In the genomic region with DNA sequence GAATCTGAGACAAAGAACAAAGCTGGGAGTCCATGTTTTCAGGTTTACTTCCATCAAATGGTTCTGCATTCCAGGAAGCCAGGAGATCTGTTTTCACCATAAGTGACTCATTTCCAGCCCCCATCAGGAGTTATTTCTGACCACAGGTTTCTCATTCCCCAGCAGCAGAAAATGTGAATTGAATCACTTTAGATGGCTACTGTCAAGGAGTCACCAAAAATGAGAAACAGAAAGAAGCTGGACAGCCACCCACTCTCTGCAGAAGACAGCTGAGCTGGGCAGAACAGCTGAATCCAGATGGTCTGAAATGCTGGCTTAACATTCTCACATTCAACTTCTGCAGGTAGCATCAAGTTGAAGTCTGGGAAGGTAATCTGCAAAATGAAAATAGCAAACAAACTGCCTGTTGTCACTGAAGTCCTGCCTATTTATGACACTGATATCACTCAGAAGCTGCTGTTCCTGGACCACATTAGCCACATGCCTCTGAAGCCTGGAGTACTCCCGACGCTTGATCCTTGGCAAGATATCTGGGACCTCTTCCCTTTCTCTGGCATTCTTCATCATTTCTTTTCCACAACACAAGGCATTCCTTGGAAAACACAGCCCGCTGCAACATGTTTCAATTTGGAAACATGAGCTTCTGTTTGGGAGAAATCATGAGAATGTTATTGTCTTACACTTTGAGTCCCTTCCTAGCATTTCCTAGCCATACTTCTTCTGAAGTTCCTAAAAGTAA, we compare ENCODE assay signal across 13 cellular contexts. TPM values are rescaled to one million over a fixed set of nuclear protein-coding genes. Genes with fewer than 3 reads are reported as not detected.
DNase-seq lines count a peak whose midpoint lies in the region; ATAC-seq and TF ChIP-seq lines count a peak whose summit lies in the region.
"Had no signal": no experiment of that assay in that cellular context is flagged by ENCODE, and none has a peak within 500 bp of the region (broad histone marks: within the 10 kb centered on the region; RNA-seq: fewer than 3 reads in every experiment).

No MANE protein-coding gene starts in this region.

- TF ChIP-seq CTCF in SK-N-SH (IDR thresholded peaks at IDR 0.05) (no peak), fibroblast of lung (conservative IDR thresholded peaks at IDR 0.05 in 1 of 2, IDR thresholded peaks at IDR 0.05 in 1 of 2; ENCODE audit: low read depth in 1 of 2, low read length in 2 of 2) (no peak), osteocyte (IDR thresholded peaks at IDR 0.05) (no peak), Caco-2 (IDR thresholded peaks at IDR 0.05; ENCODE audit: insufficient read depth in 1 of 2, low read depth in 1 of 2, low read length in 1 of 2, severe bottlenecking in 1 of 2, unreplicated experiment in 1 of 2) (no peak)

- peaks cover 27% of the 10 kb centered on the region for H3K4me1 Mint-ChIP-seq in osteocyte (ENCODE audit: unreplicated experiment)
- no peaks in the 10 kb centered on the region for H3K4me1 Mint-ChIP-seq in Caco-2 (ENCODE audit: low read depth, unreplicated experiment)
- peaks cover 2% of the 10 kb centered on the region for H3K4me1 Mint-ChIP-seq in activated naive CD8-positive, alpha-beta T cell treated with anti-CD3 and anti-CD28 coated beads for 36 hours

- H3K27ac ChIP-seq in SK-N-SH (ENCODE audit: low read depth in 2 of 2, low read length in 1 of 2) (peak overlapping the region; percentile 22 to 38; a peak in 3 of 4 replicates), fibroblast of lung (ENCODE audit: insufficient read depth, low read length) (peak overlapping the region; percentile 32)

- intact Hi-C loops in Caco-2 (cut with micrococcal nuclease; ENCODE audit: unreplicated experiment) = no loop called here

- H4K20me1 ChIP-seq in SK-N-SH (ENCODE audit: insufficient read depth) = no peaks in the 10 kb centered on the region
- no peaks in the 10 kb centered on the region for H4K20me1 ChIP-seq in fibroblast of lung (ENCODE audit: control insufficient read depth, extremely low read depth, insufficient read depth, low read length)

- WGBS in SK-N-SH (ENCODE audit: low lambda C conversion rate) = 56% methylated on average over 3 of the region's 3 CpGs

- no peaks in the 10 kb centered on the region for H3K27me3 ChIP-seq in SK-N-SH (ENCODE audit: insufficient read depth)
- H3K27me3 ChIP-seq in fibroblast of lung (ENCODE audit: control insufficient read depth, insufficient read depth, low read length) = no peaks in the 10 kb centered on the region
- no peaks in the 10 kb centered on the region for H3K27me3 ChIP-seq in Caco-2 (replicated peaks; ENCODE audit: control insufficient read depth, insufficient read depth, low read length)

- no peak for ATAC-seq in GM18519 (IDR thresholded peaks at IDR 0.05; ENCODE audit: low FRiP score, unreplicated experiment)
- ATAC-seq: stimulated activated memory B cell treated with anti-CD40 and anti-IgM and Interleukin-4, amounts not matched to agents 10 μg/mL and 1 μg/mL and 100 μg/mL, for 72 hours had no signal

- H3K27ac Mint-ChIP-seq in osteocyte (ENCODE audit: unreplicated experiment) (no peak overlapping the region), Caco-2 (ENCODE audit: unreplicated experiment) (no peak overlapping the region)
- no peak overlapping the region for H3K27ac Mint-ChIP-seq in activated naive CD8-positive, alpha-beta T cell treated with anti-CD3 and anti-CD28 coated beads for 36 hours
- H3K27ac Mint-ChIP-seq: stimulated activated memory B cell treated with anti-CD40 and anti-IgM and Interleukin-4, amounts not matched to agents 10 μg/mL and 1 μg/mL and 100 μg/mL, for 72 hours had no signal

- no peaks in the 10 kb centered on the region for H3K36me3 Mint-ChIP-seq in osteocyte (ENCODE audit: unreplicated experiment)
- no peaks in the 10 kb centered on the region for H3K36me3 Mint-ChIP-seq in Caco-2 (ENCODE audit: insufficient read depth, unreplicated experiment)
- H3K36me3 Mint-ChIP-seq in activated naive CD8-positive, alpha-beta T cell treated with anti-CD3 and anti-CD28 coated beads for 36 hours = no peaks in the 10 kb centered on the region
- H3K36me3 Mint-ChIP-seq: stimulated activated memory B cell treated with anti-CD40 and anti-IgM and Interleukin-4, amounts not matched to agents 10 μg/mL and 1 μg/mL and 100 μg/mL, for 72 hours had no signal

- no peak for TF ChIP-seq RAD21 in SK-N-SH (IDR thresholded peaks at IDR 0.05; ENCODE audit: low read length)

- H3K9me3 Mint-ChIP-seq in osteocyte (ENCODE audit: unreplicated experiment) = no peaks in the 10 kb centered on the region
- H3K9me3 Mint-ChIP-seq in Caco-2 (ENCODE audit: unreplicated experiment) = no peaks in the 10 kb centered on the region
- no peaks in the 10 kb centered on the region for H3K9me3 Mint-ChIP-seq in activated naive CD8-positive, alpha-beta T cell treated with anti-CD3 and anti-CD28 coated beads for 36 hours
- H3K9me3 Mint-ChIP-seq: stimulated activated memory B cell treated with anti-CD40 and anti-IgM and Interleukin-4, amounts not matched to agents 10 μg/mL and 1 μg/mL and 100 μg/mL, for 72 hours had no signal

- H3F3A ChIP-seq in SK-N-SH (replicated peaks; ENCODE audit: insufficient read depth) = peaks cover 12% of the 10 kb centered on the region

- H2AFZ ChIP-seq in SK-N-SH (ENCODE audit: low read depth) (no peak overlapping the region), fibroblast of lung (ENCODE audit: low read length) (no peak overlapping the region)

- no peak overlapping the region for H3K4me3 ChIP-seq in SK-N-SH (ENCODE audit: low read depth in 2 of 2, low read length in 1 of 2)
- no peak overlapping the region for H3K4me3 ChIP-seq in fibroblast of lung (replicated peaks in 1 of 4; ENCODE audit: control extremely low read depth in 1 of 4, insufficient read depth in 1 of 4, low read depth in 3 of 4, low read length in 4 of 4)
- no peak overlapping the region for H3K4me3 ChIP-seq in Caco-2 (ENCODE audit: low read depth, low read length)

- no TSS peak for BruUV-seq in Caco-2 (replicated peaks; lab: Mats Ljungman, UMichigan)

- CTCF ChIA-PET in SK-N-SH (lab: Yijun Ruan, JAX) = interaction anchor here (1.2 to 1.9 kb wide), 2 partner anchors 61 to 100 kb away, joined by 4 to 10 read pairs; no protein-coding TSS in a partner anchor
- CTCF ChIA-PET in Caco-2 (lab: Charles Lee) = no interaction called here

- DNase-seq in GM03348 (ENCODE audit: low spot score) = peak; percentile 50
- no peak for DNase-seq in SK-N-SH
- peak in 1 of 2 donors; percentile 93 for DNase-seq in fibroblast of lung (ENCODE audit: low read depth in 2 of 2)
- DNase-seq in osteocyte (ENCODE audit: extremely low spot score, unreplicated experiment) = peak; percentile 8
- no peak for DNase-seq in NCI-H82 treated with DMSO at 0.1 percent for 48 hours (lab: John Stamatoyannopoulos, UW; ENCODE audit: unreplicated experiment)
- DNase-seq in Caco-2 = no peak
- no peak for DNase-seq in activated naive CD8-positive, alpha-beta T cell treated with anti-CD3 and anti-CD28 coated beads for 36 hours
- DNase-seq: glutamatergic neuron, NCI-H146, T1000 had no signal

- H3K4me1 ChIP-seq in SK-N-SH (ENCODE audit: control insufficient read depth in 1 of 2, insufficient read depth in 2 of 2, low read depth in 1 of 2, low read length in 1 of 2) = peaks cover 0 to 20% of the 10 kb centered on the region in 2 experiments; a peak in 2 of 4 replicates
- peaks cover 4% of the 10 kb centered on the region for H3K4me1 ChIP-seq in fibroblast of lung (ENCODE audit: control insufficient read depth, extremely low read depth, insufficient read depth, low read length)
- no peaks in the 10 kb centered on the region for H3K4me1 ChIP-seq in Caco-2

- no peaks in the 10 kb centered on the region for H3K9me2 ChIP-seq in SK-N-SH

- POLR2A ChIA-PET in SK-N-SH (lab: Yijun Ruan, JAX) = no interaction called here
- POLR2A ChIA-PET in Caco-2 (lab: Charles Lee) = no interaction called here

- peak in 1 of 2 experiments; percentile 41; a peak in 2 of 4 replicates for TF ChIP-seq EP300 in SK-N-SH (IDR thresholded peaks at IDR 0.05; ENCODE audit: borderline replicate concordance in 1 of 2, low read depth in 1 of 2, low read length in 1 of 2)

- H3K27me3 Mint-ChIP-seq in osteocyte (ENCODE audit: unreplicated experiment) (no peaks in the 10 kb centered on the region), Caco-2 (ENCODE audit: insufficient read depth, unreplicated experiment) (no peaks in the 10 kb centered on the region)
- H3K27me3 Mint-ChIP-seq in activated naive CD8-positive, alpha-beta T cell treated with anti-CD3 and anti-CD28 coated beads for 36 hours = peaks cover 25% of the 10 kb centered on the region

- H3K4me3 Mint-ChIP-seq in osteocyte (ENCODE audit: unreplicated experiment) = no peak overlapping the region
- no peak overlapping the region for H3K4me3 Mint-ChIP-seq in Caco-2 (ENCODE audit: unreplicated experiment)
- no peak overlapping the region for H3K4me3 Mint-ChIP-seq in activated naive CD8-positive, alpha-beta T cell treated with anti-CD3 and anti-CD28 coated beads for 36 hours
- H3K4me3 Mint-ChIP-seq: stimulated activated memory B cell treated with anti-CD40 and anti-IgM and Interleukin-4, amounts not matched to agents 10 μg/mL and 1 μg/mL and 100 μg/mL, for 72 hours had no signal

- H3K9ac ChIP-seq in SK-N-SH = no peak overlapping the region
- H3K9ac ChIP-seq in fibroblast of lung (ENCODE audit: insufficient read depth, low read length) = no peak overlapping the region

- no peaks in the 10 kb centered on the region for H3K9me3 ChIP-seq in SK-N-SH
- H3K9me3 ChIP-seq in fibroblast of lung (ENCODE audit: control insufficient read depth, insufficient read depth, low read depth, low read length) = no peaks in the 10 kb centered on the region
- no peaks in the 10 kb centered on the region for H3K9me3 ChIP-seq in Caco-2

- no peaks in the 10 kb centered on the region for H3K79me2 ChIP-seq in SK-N-SH (ENCODE audit: insufficient read depth)
- no peaks in the 10 kb centered on the region for H3K79me2 ChIP-seq in fibroblast of lung (ENCODE audit: control insufficient read depth, insufficient read depth, low read length)

- H3K4me2 ChIP-seq in SK-N-SH = peak overlapping the region; percentile 18; the same call in 1 of the 2 replicates
- H3K4me2 ChIP-seq in fibroblast of lung (ENCODE audit: extremely low read depth, insufficient read depth, low read length) = peak overlapping the region; percentile 36

- H3K36me3 ChIP-seq in SK-N-SH (replicated peaks in 1 of 2; ENCODE audit: control insufficient read depth in 1 of 2, insufficient read depth in 2 of 2, low read length in 1 of 2) (no peaks in the 10 kb centered on the region), fibroblast of lung (ENCODE audit: control insufficient read depth, insufficient read depth, low read length) (no peaks in the 10 kb centered on the region), Caco-2 (ENCODE audit: control insufficient read depth, insufficient read depth, low read length) (no peaks in the 10 kb centered on the region)

RNA-seq across cellular contexts. Expression of a gene that starts 15.3 kb away (rescaled TPM):
- polyA plus RNA-seq in SK-N-SH (2012; rRNA removed) = not detected in 2 replicates
- not detected in 2 replicates for polyA plus RNA-seq in SK-N-SH (2012; cell fraction: cytosol; rRNA removed)
- not detected in 2 replicates for polyA plus RNA-seq in SK-N-SH (2012; cell fraction: nucleus; rRNA removed)
- total RNA-seq in fibroblast of lung = not detected in 2 replicates
- 0.91 TPM in 1 of 2 replicates, not detected in the other for polyA plus RNA-seq in fibroblast of lung
- 1.7 TPM in 1 of 2 replicates, not detected in the other for polyA plus RNA-seq in fibroblast of lung (2012)
- polyA minus RNA-seq in fibroblast of lung (ENCODE audit: low replicate concordance) = not detected in 2 replicates
- total RNA-seq in osteocyte = not detected in 2 replicates
- not detected in 2 replicates for total RNA-seq in Caco-2 (2022)
- not detected for total RNA-seq in activated naive CD8-positive, alpha-beta T cell treated with anti-CD3 and anti-CD28 coated beads for 36 hours

RNA-seq across cellular contexts. Expression of a gene that starts 18.4 kb away (rescaled TPM):
- polyA plus RNA-seq in SK-N-SH (2012; rRNA removed) = not detected in 2 replicates
- polyA plus RNA-seq in SK-N-SH (2012; cell fraction: cytosol; rRNA removed) = not detected in 2 replicates
- polyA plus RNA-seq in SK-N-SH (2012; cell fraction: nucleus; rRNA removed) = not detected in 2 replicates
- total RNA-seq in fibroblast of lung = 0.26 and 0.50 TPM in 2 replicates
- 0.27 TPM in 1 of 2 replicates, not detected in the other for polyA plus RNA-seq in fibroblast of lung
- polyA plus RNA-seq in fibroblast of lung (2012) = 0.17 TPM in 1 of 2 replicates, not detected in the other
- not detected in 2 replicates for polyA minus RNA-seq in fibroblast of lung (ENCODE audit: low replicate concordance)
- not detected in 2 replicates for total RNA-seq in osteocyte
- not detected in 2 replicates for total RNA-seq in Caco-2 (2022)
- total RNA-seq in activated naive CD8-positive, alpha-beta T cell treated with anti-CD3 and anti-CD28 coated beads for 36 hours = not detected

RNA-seq across cellular contexts. Expression of a gene that starts 30.8 kb away (rescaled TPM):
- polyA plus RNA-seq in SK-N-SH (2012; rRNA removed) (0.50 and 0.72 TPM in 2 replicates), fibroblast of lung (0.55 and 0.81 TPM in 2 replicates)
- polyA plus RNA-seq in SK-N-SH (2012; cell fraction: cytosol; rRNA removed) = 0.89 and 0.94 TPM in 2 replicates
- 0.38 and 0.59 TPM in 2 replicates for polyA plus RNA-seq in SK-N-SH (2012; cell fraction: nucleus; rRNA removed)
- total RNA-seq in fibroblast of lung (0.33 and 0.51 TPM in 2 replicates), osteocyte (not detected in 2 replicates), Caco-2 (2022) (not detected in 2 replicates)
- 0.75 TPM in 1 of 2 replicates, not detected in the other for polyA plus RNA-seq in fibroblast of lung (2012)
- not detected in 2 replicates for polyA minus RNA-seq in fibroblast of lung (ENCODE audit: low replicate concordance)
- not detected for total RNA-seq in activated naive CD8-positive, alpha-beta T cell treated with anti-CD3 and anti-CD28 coated beads for 36 hours
- total RNA-seq: mucosa of gallbladder had no signal

RNA-seq across cellular contexts. Expression of a gene that starts 45.7 kb away (rescaled TPM):
- polyA plus RNA-seq in SK-N-SH (2012; rRNA removed) = 210 and 296 TPM in 2 replicates
- polyA plus RNA-seq in SK-N-SH (2012; cell fraction: cytosol; rRNA removed) = 243 and 263 TPM in 2 replicates
- polyA plus RNA-seq in SK-N-SH (2012; cell fraction: nucleus; rRNA removed) = 186 and 278 TPM in 2 replicates
- total RNA-seq in fibroblast of lung = 23.1 and 42.9 TPM in 2 replicates
- polyA plus RNA-seq in fibroblast of lung = 65.7 and 170 TPM in 2 replicates
- 41.7 and 132 TPM in 2 replicates for polyA plus RNA-seq in fibroblast of lung (2012)
- polyA minus RNA-seq in fibroblast of lung (ENCODE audit: low replicate concordance) = 30.5 and 101 TPM in 2 replicates
- 50.3 and 59.3 TPM in 2 replicates for total RNA-seq in osteocyte
- 0.60 TPM in 1 of 2 replicates, not detected in the other for total RNA-seq in Caco-2 (2022)
- not detected for total RNA-seq in activated naive CD8-positive, alpha-beta T cell treated with anti-CD3 and anti-CD28 coated beads for 36 hours

RNA-seq across cellular contexts. Expression of a gene that starts 55.5 kb away (rescaled TPM):
- polyA plus RNA-seq in SK-N-SH (2012; rRNA removed) (not detected in 2 replicates), fibroblast of lung (1.7 TPM in 1 of 2 replicates, not detected in the other)
- polyA plus RNA-seq in SK-N-SH (2012; cell fraction: cytosol; rRNA removed) = not detected in 2 replicates
- polyA plus RNA-seq in SK-N-SH (2012; cell fraction: nucleus; rRNA removed) = not detected in 2 replicates
- total RNA-seq in fibroblast of lung (under 0.01 TPM in 1 of 2 replicates, not detected in the other), osteocyte (not detected in 2 replicates), Caco-2 (2022) (not detected in 2 replicates)
- 1.1 TPM in 1 of 2 replicates, not detected in the other for polyA plus RNA-seq in fibroblast of lung (2012)
- not detected in 2 replicates for polyA minus RNA-seq in fibroblast of lung (ENCODE audit: low replicate concordance)
- total RNA-seq in activated naive CD8-positive, alpha-beta T cell treated with anti-CD3 and anti-CD28 coated beads for 36 hours = not detected

Comparison
In these comparisons a context has a peak if more than half of its experiments do, and no peak if none do; other contexts are left out.
1. DNase-seq: peak in GM03348 (single experiment) and osteocyte (single experiment); none in SK-N-SH (single experiment), NCI-H82 treated with DMSO at 0.1 percent for 48 hours (single experiment), Caco-2 (0 of 2) and activated naive CD8-positive, alpha-beta T cell treated with anti-CD3 and anti-CD28 coated beads for 36 hours (single experiment).